Comparison of ENCODE assay signal across 15 cellular contexts in genomic region chr13:111007209-111007608, GRCh38.
DNase-seq lines count a peak whose midpoint lies in the region; ATAC-seq and TF ChIP-seq lines count a peak whose summit lies in the region.
"Had no signal": no experiment of that assay in that cellular context is flagged by ENCODE, and none has a peak within 500 bp of the region (broad histone marks: within the 10 kb centered on the region; RNA-seq: fewer than 3 reads in every experiment).

No MANE protein-coding gene starts in this region.

- H3K27me3 Mint-ChIP-seq in chondrocyte (ENCODE audit: low read depth) (no peaks in the 10 kb centered on the region), osteocyte (ENCODE audit: unreplicated experiment) (peaks cover 2% of the 10 kb centered on the region)

- POLR2A ChIA-PET in GM10248 (lab: Yijun Ruan, JAX) = no interaction called here

- H3K4me1 Mint-ChIP-seq in chondrocyte (ENCODE audit: low read depth) (peaks cover 27% of the 10 kb centered on the region), osteocyte (ENCODE audit: unreplicated experiment) (peaks cover 30% of the 10 kb centered on the region)

- CTCF ChIA-PET in GM10248 (lab: Yijun Ruan, JAX) = no interaction called here

- ATAC-seq in heart right ventricle (no peak), left cardiac atrium (no peak), HG02798 (IDR thresholded peaks at IDR 0.05; ENCODE audit: poor library complexity, unreplicated experiment) (no peak), HG02870 (IDR thresholded peaks at IDR 0.05; ENCODE audit: unreplicated experiment) (no peak)
- ATAC-seq: naive thymus-derived CD4-positive, alpha-beta T cell; Panc1 had no signal

- peak overlapping the region; percentile 56 for H3K4me3 Mint-ChIP-seq in chondrocyte (ENCODE audit: unreplicated experiment)
- H3K4me3 Mint-ChIP-seq in osteocyte (ENCODE audit: unreplicated experiment) = peak overlapping the region; percentile 8
- H3K4me3 Mint-ChIP-seq: naive thymus-derived CD4-positive, alpha-beta T cell had no signal

- H3K27me3 ChIP-seq in heart right ventricle (no peaks in the 10 kb centered on the region), vagina (no peaks in the 10 kb centered on the region)

- intact Hi-C loops in heart right ventricle (cut with DNase I) = loop anchor here in 5 of 10 donors (2.0 to 5.0 kb wide), 2 partner anchors 90 kb away; partner anchors contain the start of gene ANKRD10 (in 4 of the 5)
- intact Hi-C loops in left cardiac atrium (cut with DNase I) = no loop called here
- intact Hi-C loops in vagina (cut with DNase I) = loop anchor here (2.0 kb wide), 1 partner anchor 92 kb away; the partner anchor contains the start of gene ANKRD10

- no peak for TF ChIP-seq POLR2A in vagina (IDR thresholded peaks at IDR 0.05)

- H3K4me1 ChIP-seq in heart right ventricle = peaks cover 2 to 35% (median 25%) of the 10 kb centered on the region in 9 donors
- peaks cover 7% of the 10 kb centered on the region for H3K4me1 ChIP-seq in vagina

- H3K9me3 ChIP-seq in heart right ventricle = no peaks in the 10 kb centered on the region
- H3K9me3 ChIP-seq in vagina = no peaks in the 10 kb centered on the region

- H3K36me3 Mint-ChIP-seq in chondrocyte (ENCODE audit: low read depth) = no peaks in the 10 kb centered on the region
- no peaks in the 10 kb centered on the region for H3K36me3 Mint-ChIP-seq in osteocyte (ENCODE audit: unreplicated experiment)

- no peaks in the 10 kb centered on the region for H3K9me3 Mint-ChIP-seq in chondrocyte (ENCODE audit: low read depth)
- peaks cover 3% of the 10 kb centered on the region for H3K9me3 Mint-ChIP-seq in osteocyte (ENCODE audit: unreplicated experiment)
- H3K9me3 Mint-ChIP-seq: naive thymus-derived CD4-positive, alpha-beta T cell had no signal

- 57 to 59% methylated on average over 3 of the region's 3 CpGs for WGBS in heart right ventricle, 2 donors

- H3K4me3 ChIP-seq in heart right ventricle (peak overlapping the region in 1 of 10 donors; percentile 28), vagina (no peak overlapping the region)

- H3K36me3 ChIP-seq in heart right ventricle (no peaks in the 10 kb centered on the region), vagina (no peaks in the 10 kb centered on the region)

- H3K27ac ChIP-seq in heart right ventricle = peak overlapping the region; percentile 73 to 93 (median 86)
- H3K27ac ChIP-seq in vagina = peak overlapping the region; percentile 91

- no peak for TF ChIP-seq CTCF in heart right ventricle (IDR thresholded peaks at IDR 0.05)
- no peak for TF ChIP-seq CTCF in chondrocyte (IDR thresholded peaks at IDR 0.05)
- TF ChIP-seq CTCF in osteocyte (IDR thresholded peaks at IDR 0.05) = no peak
- TF ChIP-seq CTCF in vagina (IDR thresholded peaks at IDR 0.05) = no peak
- no peak for TF ChIP-seq CTCF in GM10248 (IDR thresholded peaks at IDR 0.05; ENCODE audit: control extremely low read depth, extremely low read depth, low read depth, missing control alignments)

- H3K27ac Mint-ChIP-seq in chondrocyte (ENCODE audit: unreplicated experiment) = peak overlapping the region; percentile 95
- peak overlapping the region; percentile 98 for H3K27ac Mint-ChIP-seq in osteocyte (ENCODE audit: unreplicated experiment)

- DNase-seq in heart right ventricle (no peak), left cardiac atrium (no peak), chondrocyte (ENCODE audit: low spot score) (no peak), osteocyte (ENCODE audit: extremely low spot score, unreplicated experiment) (no peak), vagina (ENCODE audit: extremely low spot score in 2 of 2) (no peak), GM10248 (ENCODE audit: extremely low spot score) (no peak)
- DNase-seq: activated CD4-positive, CD25-positive, alpha-beta regulatory T cell; activated effector memory CD4-positive, alpha-beta T cell treated with anti-CD3 and anti-CD28 coated beads, Interleukin-2, amount 50 U/mL, for 16 hours; DND-41; naive thymus-derived CD4-positive, alpha-beta T cell; NCI-H2081; stimulated activated CD4-positive, alpha-beta T cell treated with anti-CD3 and anti-CD28 coated beads, Interleukin-1b, Interleukin-23, amount 100 ng/mL, for 48 hours had no signal
